In the genomic region with DNA sequence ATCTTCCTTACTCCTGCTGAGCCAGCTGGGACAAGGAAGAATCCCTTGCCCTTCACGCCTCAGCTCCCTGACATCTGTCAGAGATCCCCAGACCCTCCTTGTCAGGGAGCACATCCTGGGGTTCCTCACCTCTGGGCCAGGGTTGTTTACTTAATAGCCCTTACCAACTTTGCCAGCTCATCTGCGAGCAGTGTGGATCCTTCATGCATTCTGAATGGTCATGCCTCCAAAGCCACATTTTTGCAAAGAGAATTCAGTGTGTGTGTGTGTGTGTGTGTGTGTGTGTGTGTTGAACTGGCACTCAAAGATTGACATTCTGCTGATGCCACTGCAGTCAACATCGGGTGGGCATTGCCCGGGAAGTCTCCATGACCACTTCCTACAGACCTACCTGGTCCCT, we compare ENCODE assay signal across 18 cellular contexts.
A peak's percentile ranks its signal among the peaks of the same experiment; 100 is the strongest.
DNase-seq lines count a peak whose midpoint lies in the region; ATAC-seq and TF ChIP-seq lines count a peak whose summit lies in the region.
"Had no signal": no experiment of that assay in that cellular context is flagged by ENCODE, and none has a peak within 500 bp of the region (broad histone marks: within the 10 kb centered on the region; RNA-seq: fewer than 3 reads in every experiment).

No MANE protein-coding gene starts in this region.

- DNase-seq in NCI-H2171 treated with DMSO at 0.1 percent for 48 hours (lab: John Stamatoyannopoulos, UW) (peak; percentile 42), NCI-H2171 (lab: John Stamatoyannopoulos, UW) (no peak), right atrium auricular region (ENCODE audit: low spot score) (peak; percentile 43), Right ventricle myocardium inferior (ENCODE audit: missing footprints) (no peak), osteocyte (ENCODE audit: extremely low spot score, unreplicated experiment) (peak; percentile 57), NCI-H146 (lab: John Stamatoyannopoulos, UW) (no peak), NCI-H748 (lab: John Stamatoyannopoulos, UW; ENCODE audit: unreplicated experiment) (no peak)
- DNase-seq: Caco-2; CD4-positive, CD25-positive, alpha-beta regulatory T cell; CD8-positive, alpha-beta T cell; DMS153; DND-41; GOT3; HCEC 1CT had no signal

- H3K27ac Mint-ChIP-seq in osteocyte (ENCODE audit: unreplicated experiment): no peak overlapping the region
- H3K27ac Mint-ChIP-seq: B cell; CD4-positive, CD25-positive, alpha-beta regulatory T cell; CD8-positive, alpha-beta T cell had no signal

- no peak overlapping the region for H3K4me3 Mint-ChIP-seq in osteocyte (ENCODE audit: unreplicated experiment)
- H3K4me3 Mint-ChIP-seq: B cell; CD4-positive, CD25-positive, alpha-beta regulatory T cell; CD8-positive, alpha-beta T cell had no signal

- TF ChIP-seq CTCF in right atrium auricular region (IDR thresholded peaks at IDR 0.05) (no peak), osteocyte (IDR thresholded peaks at IDR 0.05) (no peak)

- H3K27me3 ChIP-seq in right atrium auricular region: no peaks in the 10 kb centered on the region
- H3K27me3 ChIP-seq: BLaER1 had no signal

- peaks cover 30% of the 10 kb centered on the region for H3K27me3 Mint-ChIP-seq in osteocyte (ENCODE audit: unreplicated experiment)

- H3K4me1 ChIP-seq in right atrium auricular region: no peaks in the 10 kb centered on the region
- H3K4me1 ChIP-seq: BLaER1, Caco-2 had no signal

- intact Hi-C loops in Right ventricle myocardium inferior (cut with DNase I): no loop called here

- ATAC-seq in Right ventricle myocardium inferior: no peak
- ATAC-seq: CD8-positive, alpha-beta T cell had no signal

- H3K36me3 ChIP-seq in right atrium auricular region: no peaks in the 10 kb centered on the region
- H3K36me3 ChIP-seq: BLaER1 had no signal

- peaks cover 3% of the 10 kb centered on the region for H3K36me3 Mint-ChIP-seq in osteocyte (ENCODE audit: unreplicated experiment)
- H3K36me3 Mint-ChIP-seq: CD8-positive, alpha-beta T cell had no signal

- H3K9me3 ChIP-seq in right atrium auricular region: no peaks in the 10 kb centered on the region
- H3K9me3 ChIP-seq: Caco-2 had no signal

- no peaks in the 10 kb centered on the region for H3K4me1 Mint-ChIP-seq in osteocyte (ENCODE audit: unreplicated experiment)
- H3K4me1 Mint-ChIP-seq: B cell; CD4-positive, CD25-positive, alpha-beta regulatory T cell had no signal

- H3K27ac ChIP-seq in right atrium auricular region: no peak overlapping the region
- H3K27ac ChIP-seq: 22Rv1, BLaER1, C4-2B had no signal

- H3K9me3 Mint-ChIP-seq in osteocyte (ENCODE audit: unreplicated experiment): peaks cover 15% of the 10 kb centered on the region

- H3K4me3 ChIP-seq in right atrium auricular region: no peak overlapping the region
- H3K4me3 ChIP-seq: BLaER1 had no signal

Comparison
In these comparisons a context has a peak if more than half of its experiments do, and no peak if none do; other contexts are left out.
1. DNase-seq: peak in NCI-H2171 treated with DMSO at 0.1 percent for 48 hours (single experiment), right atrium auricular region (single experiment) and osteocyte (single experiment); none in NCI-H2171 (single experiment), Right ventricle myocardium inferior (single experiment), NCI-H146 (single experiment) and NCI-H748 (single experiment).